Comparison of ENCODE assay signal across 8 cellular contexts in genomic region chr17:81419333-81419885, GRCh38. TPM values are rescaled to one million over a fixed set of nuclear protein-coding genes. Genes with fewer than 3 reads are reported as not detected.
DNase-seq lines count a peak whose midpoint lies in the region; ATAC-seq, FAIRE-seq and TF ChIP-seq lines count a peak whose summit lies in the region.

No MANE protein-coding gene starts in this region.

- no peak for TF ChIP-seq POLR2A in HCT116 (IDR thresholded peaks at IDR 0.05; ENCODE audit: borderline replicate concordance, extremely low read depth, insufficient read depth, insufficient read length)

- RAD21 ChIA-PET in HCT116 (lab: Charles Lee; ENCODE audit: low non-redundant PET in 1 of 2, low total read pairs in 2 of 2, uncharacterized antibody in 2 of 2, unreplicated experiment in 2 of 2), result interaction anchor here (0.6 to 1.3 kb wide), 7 partner anchors 24 to 128 kb away, joined by 3 to 6 read pairs (median 4); partner anchors contain the start of genes BAHCC1 (in 2 of the 2) and SLC38A10 (in 1 of the 2)

- no peaks in the 10 kb centered on the region for H3K36me3 ChIP-seq in HCT116 (ENCODE audit: control insufficient read depth in 1 of 2, insufficient read depth in 2 of 2, low read length in 2 of 2)

- H4K20me1 ChIP-seq in HCT116 (ENCODE audit: insufficient read depth), result no peaks in the 10 kb centered on the region

- FAIRE-seq in RCC 7860 (lab: Jason Lieb, UNC), result no peak

- intact Hi-C loops in HCT116 (cut with micrococcal nuclease), result no loop called here

- H3K9me2 ChIP-seq in HCT116 (ENCODE audit: insufficient read depth), result no peaks in the 10 kb centered on the region

- H3K4me3 ChIP-seq in HCT116 (replicated peaks in 1 of 2; ENCODE audit: low read depth in 1 of 2, low read length in 2 of 2), result peak overlapping the region; percentile 45 to 59
- peak overlapping the region; percentile 16 for H3K4me3 ChIP-seq in fibroblast of mammary gland (ENCODE audit: control insufficient read depth, low read depth, low read length)

- H2AFZ ChIP-seq in HCT116 (ENCODE audit: low read depth, low read length, poor library complexity, severe bottlenecking), result no peak overlapping the region

- ATAC-seq in HCT116 (peak; percentile 87), GM18858 (IDR thresholded peaks at IDR 0.05; ENCODE audit: unreplicated experiment) (no peak)

- H3K27ac ChIP-seq in HCT116 (ENCODE audit: low read depth, low read length), result peak overlapping the region; percentile 84

- H3K4me2 ChIP-seq in HCT116 (ENCODE audit: low read length), result peak overlapping the region; percentile 98

- DNase-seq in HCT116 (ENCODE audit: low read depth, low spot score) (peak; percentile 71), RCC 7860 (ENCODE audit: low spot score) (peak; percentile 47), fibroblast of mammary gland (ENCODE audit: low read depth) (peak; percentile 97), occipital lobe (lab: John Stamatoyannopoulos, UW) (peak; percentile 74), cerebellar cortex (ENCODE audit: low spot score) (no peak)
- DNase-seq in activated T-cell treated with anti-CD3 and anti-CD28 coated beads, Interleukin-2, amount 50 U/mL, for 1 hour, result no peak
- DNase-seq in stimulated activated CD4-positive, alpha-beta T cell treated with anti-CD3 and anti-CD28 coated beads, Interleukin-2, amount 100 ng/mL, for 48 hours, result no peak

- TF ChIP-seq CTCF in HCT116 (IDR thresholded peaks at IDR 0.05 in 2 of 3, conservative IDR thresholded peaks at IDR 0.05 in 1 of 3; ENCODE audit: borderline replicate concordance in 1 of 3, insufficient read depth in 1 of 3, low read depth in 2 of 3, low read length in 2 of 3), result no peak
- no peak for TF ChIP-seq CTCF in fibroblast of mammary gland (conservative IDR thresholded peaks at IDR 0.05; ENCODE audit: control insufficient read depth, insufficient read depth, low read depth, low read length)

- peaks cover 0 to 1% of the 10 kb centered on the region in 2 experiments; a peak in 1 of 4 replicates for H3K9me3 ChIP-seq in HCT116 (ENCODE audit: control insufficient read depth in 1 of 2, insufficient read depth in 1 of 2, low read depth in 1 of 2, low read length in 2 of 2)

- H3K79me2 ChIP-seq in HCT116 (ENCODE audit: insufficient read depth, low read length), result peaks cover 10% of the 10 kb centered on the region

- POLR2A ChIA-PET in HCT116 (lab: Charles Lee), result interaction anchor here (0.6 to 1.8 kb wide), 9 partner anchors 8 to 93 kb away, joined by 3 to 10 read pairs (median 3); partner anchors contain the start of genes ACTG1 and BAHCC1

- H3K4me1 ChIP-seq in HCT116 (ENCODE audit: control insufficient read depth in 1 of 2, insufficient read depth in 2 of 2, low read length in 2 of 2), result peaks cover 56 to 77% of the 10 kb centered on the region in 2 experiments

- TF ChIP-seq RAD21 in HCT116 (IDR thresholded peaks at IDR 0.05; ENCODE audit: low read depth), result no peak

- CTCF ChIA-PET in HCT116 (lab: Charles Lee), result interaction anchor here (0.6 to 1.9 kb wide), 7 partner anchors 10 to 124 kb away, joined by 3 to 8 read pairs (median 5); partner anchors contain the start of genes BAHCC1 and SLC38A10

- H3K27me3 ChIP-seq in HCT116 (ENCODE audit: insufficient read depth, low read length), result no peaks in the 10 kb centered on the region

- no TSS peak for BruUV-seq in HCT116 (replicated peaks; lab: Mats Ljungman, UMichigan)

- H3K9ac ChIP-seq in HCT116 (ENCODE audit: low read length), result peak overlapping the region; percentile 83

TF ChIP-seq in HCT116, 20 proteins besides CTCF, POLR2A, EP300 and RAD21:
- TF ChIP-seq REST (IDR thresholded peaks at IDR 0.05; ENCODE audit: low read depth) (no peak), ZFX (IDR thresholded peaks at IDR 0.05) (peak; percentile 23; the same call in 1 of the 2 replicates), POLR2AphosphoS5 (IDR thresholded peaks at IDR 0.05; ENCODE audit: low read depth, low read length) (peak; percentile 74), FOSL1 (IDR thresholded peaks at IDR 0.05; ENCODE audit: low read depth) (no peak), TCF7L2 (IDR thresholded peaks at IDR 0.05; ENCODE audit: borderline replicate concordance, extremely low read depth, insufficient read depth, insufficient read length) (no peak), ATF3 (IDR thresholded peaks at IDR 0.05) (no peak), MAX (IDR thresholded peaks at IDR 0.05) (peak; percentile 80; the same call in 1 of the 2 replicates), YY1 (IDR thresholded peaks at IDR 0.05; ENCODE audit: extremely low read depth, insufficient replicate concordance, low read depth, low read length) (peak; percentile 35)

RNA-seq across cellular contexts. Expression of gene BAHCC1, which starts 24.2 kb away (rescaled TPM):
- total RNA-seq in HCT116 (2021; ENCODE audit: unreplicated experiment) (45.2 TPM), occipital lobe (7.6 TPM)
- 16.1 and 18.2 TPM in 2 replicates for polyA plus RNA-seq in HCT116 (2012)

Comparison
In these comparisons a context has a peak if more than half of its experiments do, and no peak if none do; other contexts are left out.
1. DNase-seq: peak in HCT116 (single experiment), RCC 7860 (single experiment), fibroblast of mammary gland (single experiment) and occipital lobe (single experiment); none in activated T-cell treated with anti-CD3 and anti-CD28 coated beads, Interleukin-2, amount 50 U/mL, for 1 hour (single experiment), stimulated activated CD4-positive, alpha-beta T cell treated with anti-CD3 and anti-CD28 coated beads, Interleukin-2, amount 100 ng/mL, for 48 hours (0 of 2) and cerebellar cortex (single experiment).